In genomic region chr2:47321006-47321405, GRCh38 we compare ENCODE assay signal across 22 cellular contexts. TPM values are rescaled to one million over a fixed set of nuclear protein-coding genes. Genes with fewer than 3 reads are reported as not detected.
"Had no signal": no experiment of that assay in that cellular context is flagged by ENCODE, and none has a peak within 500 bp of the region (broad histone marks: within the 10 kb centered on the region; RNA-seq: fewer than 3 reads in every experiment).

No MANE protein-coding gene starts in this region.

- H3K9me3 ChIP-seq: left ventricle myocardium inferior, psoas muscle, transverse colon, vagina had no signal

- H3K9me3 Mint-ChIP-seq: activated naive CD4-positive, alpha-beta T cell treated with anti-CD3 and anti-CD28 coated beads, Interleukin-2, amount 50 U/mL, for 24 hours; memory B cell; naive thymus-derived CD8-positive, alpha-beta T cell; stimulated activated naive B cell treated with anti-CD40 and anti-IgM and Interleukin-4, amounts not matched to agents 10 μg/mL and 1 μg/mL and 100 μg/mL, for 72 hours; T-helper 2 cell treated with Interferon-gamma antibody and Interleukin-4, amounts not matched to agents 5 μg/mL and 100 μg/mL, for 36 hours; WTC11 had no signal

- H3K4me3 ChIP-seq: left ventricle myocardium inferior, psoas muscle, skin epidermis, transverse colon, vagina had no signal

- H3K36me3 Mint-ChIP-seq: activated naive CD4-positive, alpha-beta T cell treated with anti-CD3 and anti-CD28 coated beads, Interleukin-2, amount 50 U/mL, for 24 hours; memory B cell; naive thymus-derived CD8-positive, alpha-beta T cell; stimulated activated naive B cell treated with anti-CD40 and anti-IgM and Interleukin-4, amounts not matched to agents 10 μg/mL and 1 μg/mL and 100 μg/mL, for 72 hours; WTC11 had no signal

- H3K27me3 Mint-ChIP-seq: stimulated activated naive B cell treated with anti-CD40 and anti-IgM and Interleukin-4, amounts not matched to agents 10 μg/mL and 1 μg/mL and 100 μg/mL, for 72 hours had no signal

- H3K36me3 ChIP-seq: left ventricle myocardium inferior, transverse colon, vagina had no signal

- H3K27me3 ChIP-seq: transverse colon, vagina had no signal

- FAIRE-seq: astrocyte, bronchial epithelial cell, keratinocyte, TTC549 had no signal

- DNase-seq: activated CD4-positive, alpha-beta T cell treated with anti-CD3 and anti-CD28 coated beads for 36 hours; activated CD4-positive, alpha-beta T cell treated with anti-CD3 and anti-CD28 coated beads, Interleukin-2, amount 50 U/mL, for 48 hours; activated gamma-delta T cell; dermis blood vessel endothelial cell; left ventricle myocardium inferior; naive thymus-derived CD8-positive, alpha-beta T cell; psoas muscle; right cardiac atrium; stimulated activated CD4-positive, alpha-beta T cell treated with anti-CD3 and anti-CD28 coated beads, Interleukin-4, amount 100 ng/mL, for 1 hour; stimulated activated naive B cell treated with anti-CD40 and anti-IgM and Interleukin-4, amounts not matched to agents 10 μg/mL and 1 μg/mL and 100 μg/mL, for 72 hours; transverse colon had no signal

- H3K4me1 Mint-ChIP-seq: activated CD4-positive, alpha-beta T cell treated with anti-CD3 and anti-CD28 coated beads for 36 hours; activated naive CD4-positive, alpha-beta T cell treated with anti-CD3 and anti-CD28 coated beads, Interleukin-2, amount 50 U/mL, for 24 hours; naive thymus-derived CD8-positive, alpha-beta T cell; WTC11 had no signal

- H3K4me1 ChIP-seq: vagina had no signal

- H3K4me3 Mint-ChIP-seq: activated CD4-positive, alpha-beta T cell treated with anti-CD3 and anti-CD28 coated beads for 36 hours; activated naive CD4-positive, alpha-beta T cell treated with anti-CD3 and anti-CD28 coated beads, Interleukin-2, amount 50 U/mL, for 24 hours; memory B cell; naive thymus-derived CD8-positive, alpha-beta T cell; stimulated activated naive B cell treated with anti-CD40 and anti-IgM and Interleukin-4, amounts not matched to agents 10 μg/mL and 1 μg/mL and 100 μg/mL, for 72 hours; T-helper 2 cell treated with Interferon-gamma antibody and Interleukin-4, amounts not matched to agents 5 μg/mL and 100 μg/mL, for 36 hours; WTC11 had no signal

- H3K27ac Mint-ChIP-seq: activated CD4-positive, alpha-beta T cell treated with anti-CD3 and anti-CD28 coated beads for 36 hours; activated naive CD4-positive, alpha-beta T cell treated with anti-CD3 and anti-CD28 coated beads, Interleukin-2, amount 50 U/mL, for 24 hours; memory B cell; naive thymus-derived CD8-positive, alpha-beta T cell; stimulated activated naive B cell treated with anti-CD40 and anti-IgM and Interleukin-4, amounts not matched to agents 10 μg/mL and 1 μg/mL and 100 μg/mL, for 72 hours; T-helper 2 cell treated with Interferon-gamma antibody and Interleukin-4, amounts not matched to agents 5 μg/mL and 100 μg/mL, for 36 hours had no signal

- H3K27ac ChIP-seq: epithelial cell of prostate, left ventricle myocardium inferior, psoas muscle, transverse colon, vagina had no signal

RNA-seq across cellular contexts. Expression of gene EPCAM, which starts 48.1 kb away (rescaled TPM):
- total RNA-seq: left ventricle myocardium inferior; naive thymus-derived CD8-positive, alpha-beta T cell had no signal
- polyA plus RNA-seq: naive thymus-derived CD8-positive, alpha-beta T cell had no signal
